ENCODE assay signal across 10 cellular contexts in the genomic region with DNA sequence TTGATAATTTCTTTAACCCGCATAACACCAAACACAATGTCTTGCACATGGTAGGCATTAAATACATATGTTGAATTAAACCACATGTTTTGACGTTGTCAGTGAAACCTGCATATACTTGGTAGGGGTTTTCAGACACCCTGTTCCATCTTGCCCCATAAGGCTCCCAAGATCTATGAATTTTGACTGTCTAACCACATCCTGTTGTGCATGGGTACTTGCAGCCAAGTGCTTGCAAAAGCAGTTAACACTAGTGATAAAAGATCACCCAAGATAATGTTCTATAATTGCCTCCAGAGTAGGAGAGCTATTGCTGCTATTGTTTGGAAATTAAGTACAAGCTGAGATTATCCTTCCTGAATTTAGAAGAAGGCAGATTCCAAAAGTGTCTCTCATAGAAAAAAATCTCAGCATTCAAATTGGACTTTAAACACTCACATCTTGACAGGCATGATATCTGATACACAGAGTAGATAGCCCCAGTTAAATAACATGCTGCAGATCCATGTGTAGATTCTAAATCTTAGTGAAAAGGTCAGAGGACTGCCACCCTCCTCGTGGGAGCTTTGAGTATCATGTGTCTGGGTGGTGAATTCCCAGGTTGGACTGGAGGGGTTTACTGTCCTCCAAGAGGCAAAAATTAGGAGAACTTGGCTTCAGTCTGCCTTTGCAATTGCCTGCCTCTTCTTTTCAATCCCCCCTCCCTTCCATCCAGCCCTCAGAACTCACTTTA.
DNase-seq lines count a peak whose midpoint lies in the region; ATAC-seq and TF ChIP-seq lines count a peak whose summit lies in the region.
"Had no signal": no experiment of that assay in that cellular context is flagged by ENCODE, and none has a peak within 500 bp of the region (broad histone marks: within the 10 kb centered on the region; RNA-seq: fewer than 3 reads in every experiment).

No MANE protein-coding gene starts in this region.

- no peaks in the 10 kb centered on the region for H3K36me3 ChIP-seq in tibial artery

- peaks cover 0 to 18% (median 0%) of the 10 kb centered on the region in 4 donors for H3K4me1 ChIP-seq in tibial artery

- H3K4me3 ChIP-seq in tibial artery, result no peak overlapping the region
- H3K4me3 ChIP-seq: smooth muscle cell had no signal

- intact Hi-C loops in tibial artery (cut with DNase I; ENCODE audit: low total_unique reads), result no loop called here

- ATAC-seq in HG03520 (IDR thresholded peaks at IDR 0.05; ENCODE audit: unreplicated experiment) (peak; percentile 54), GM19463 (IDR thresholded peaks at IDR 0.05; ENCODE audit: unreplicated experiment) (no peak)

- H3K27me3 ChIP-seq in tibial artery, result no peaks in the 10 kb centered on the region

- H3K9me3 ChIP-seq in tibial artery, result no peaks in the 10 kb centered on the region

- no peak for TF ChIP-seq CTCF in tibial artery (IDR thresholded peaks at IDR 0.05)

- no peak overlapping the region for H3K27ac ChIP-seq in tibial artery

- DNase-seq in activated CD4-positive, alpha-beta T cell treated with anti-CD3 and anti-CD28 coated beads for 1 hour, result peak; percentile 21
- no peak for DNase-seq in activated CD4-positive, alpha-beta T cell treated with anti-CD3 and anti-CD28 coated beads, Interleukin-2, amount 50 U/mL, for 48 hours
- DNase-seq in activated naive CD4-positive, alpha-beta T cell treated with anti-CD3 and anti-CD28 coated beads, Interleukin-2, amount 50 U/mL, for 16 hours, result peak; percentile 26
- peak; percentile 12 to 24 for DNase-seq in stimulated activated CD8-positive, alpha-beta memory T cell treated with anti-CD3 and anti-CD28 coated beads, Interleukin-7, amount 100 ng/mL, for 4 hours (ENCODE audit: low read depth in 2 of 2)
- DNase-seq in tibial artery (no peak), inferior parietal cortex (ENCODE audit: extremely low spot score) (no peak)
- DNase-seq: NCI-H2029 treated with DMSO at 0.1 percent for 48 hours had no signal

Comparison
In these comparisons a context has a peak if more than half of its experiments do, and no peak if none do; other contexts are left out.
1. DNase-seq: peak in activated CD4-positive, alpha-beta T cell treated with anti-CD3 and anti-CD28 coated beads for 1 hour (single experiment), activated naive CD4-positive, alpha-beta T cell treated with anti-CD3 and anti-CD28 coated beads, Interleukin-2, amount 50 U/mL, for 16 hours (single experiment) and stimulated activated CD8-positive, alpha-beta memory T cell treated with anti-CD3 and anti-CD28 coated beads, Interleukin-7, amount 100 ng/mL, for 4 hours (2 of 2); none in activated CD4-positive, alpha-beta T cell treated with anti-CD3 and anti-CD28 coated beads, Interleukin-2, amount 50 U/mL, for 48 hours (0 of 2), tibial artery (0 of 2) and inferior parietal cortex (single experiment).